ENCODE assay signal across 8 cellular contexts in the genomic region with DNA sequence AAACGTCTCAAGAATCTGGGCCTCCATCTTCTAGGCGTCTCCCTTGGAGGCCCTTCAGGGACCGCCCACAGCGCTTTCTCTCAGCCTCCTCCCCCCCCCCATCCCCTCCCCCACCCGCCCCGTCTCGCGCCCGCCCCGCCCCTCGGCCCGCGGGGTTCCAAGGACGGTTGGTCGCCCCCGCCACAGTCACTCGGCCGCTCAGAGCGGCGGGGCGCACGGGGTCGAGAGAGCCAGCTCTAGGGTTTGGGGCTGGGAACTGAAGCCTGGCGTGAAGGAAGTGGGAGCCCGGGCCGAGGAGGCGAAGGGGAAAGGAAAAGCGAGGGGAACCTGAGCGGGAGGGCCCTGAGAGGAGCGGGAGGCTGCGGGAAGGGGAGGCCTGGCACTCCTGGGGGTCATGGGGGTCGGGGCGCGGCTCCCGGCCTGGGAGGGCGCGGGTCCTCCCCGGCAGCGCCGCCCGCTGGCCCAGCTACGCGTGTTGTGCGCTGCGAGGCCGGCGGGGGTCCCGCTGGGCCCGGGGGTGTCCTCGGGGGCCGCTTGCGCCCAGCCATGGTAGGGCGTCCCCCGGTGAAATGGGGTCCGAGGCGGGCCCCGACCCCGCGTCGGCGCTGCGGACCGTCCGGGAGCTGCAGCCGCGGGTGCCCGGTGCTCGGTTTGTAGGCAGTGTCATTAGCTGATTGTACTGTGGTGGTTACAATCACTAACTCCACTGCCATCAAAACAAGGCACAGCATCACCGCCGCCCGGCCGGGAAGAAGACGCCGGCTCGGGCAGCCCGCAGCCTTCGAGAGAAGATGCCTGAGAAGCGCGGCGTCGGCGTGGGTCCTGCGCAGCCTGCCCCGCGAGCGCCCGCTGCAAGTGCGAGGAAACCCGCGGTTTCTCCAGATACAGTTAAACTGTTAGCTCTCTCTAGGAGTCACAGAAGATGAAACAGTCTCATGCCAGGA. TPM values are rescaled to one million over a fixed set of nuclear protein-coding genes. Genes with fewer than 3 reads are reported as not detected.
DNase-seq lines count a peak whose midpoint lies in the region; ATAC-seq, FAIRE-seq and TF ChIP-seq lines count a peak whose summit lies in the region.

A gene (minus strand): TSS at position 91 of the 944 bp plus-strand sequence. CDS start 13,610 bp downstream, outside the sequence.

- no peaks in the 10 kb centered on the region for H3K36me3 Mint-ChIP-seq in T-helper 2 cell treated with Interferon-gamma antibody and Interleukin-4, amounts not matched to agents 5 μg/mL and 100 μg/mL, for 36 hours (ENCODE audit: low read depth)
- H3K36me3 Mint-ChIP-seq in naive thymus-derived CD8-positive, alpha-beta T cell: no peaks in the 10 kb centered on the region

- H3K27ac Mint-ChIP-seq in T-helper 2 cell treated with Interferon-gamma antibody and Interleukin-4, amounts not matched to agents 5 μg/mL and 100 μg/mL, for 36 hours: no peak within 1 kb of the TSS
- peak within 1 kb of the TSS in 1 of 10 donors; percentile 43 for H3K27ac Mint-ChIP-seq in naive thymus-derived CD8-positive, alpha-beta T cell

- no peak within 1 kb of the TSS for H3K27ac ChIP-seq in endothelial cell of umbilical vein (ENCODE audit: insufficient read depth, low read depth, low read length)

- TF ChIP-seq POLR2A in endothelial cell of umbilical vein (IDR thresholded peaks at IDR 0.05; ENCODE audit: low read depth, low read length): no peak

- H3K9me3 Mint-ChIP-seq in T-helper 2 cell treated with Interferon-gamma antibody and Interleukin-4, amounts not matched to agents 5 μg/mL and 100 μg/mL, for 36 hours: no peaks in the 10 kb centered on the region
- no peaks in the 10 kb centered on the region for H3K9me3 Mint-ChIP-seq in naive thymus-derived CD8-positive, alpha-beta T cell

- peaks cover 4% of the 10 kb centered on the region for H3K4me1 ChIP-seq in endothelial cell of umbilical vein (ENCODE audit: control insufficient read depth, extremely low read depth, insufficient read depth, low read length)

- peak within 1 kb of the TSS; percentile 63 for H3K4me3 Mint-ChIP-seq in T-helper 2 cell treated with Interferon-gamma antibody and Interleukin-4, amounts not matched to agents 5 μg/mL and 100 μg/mL, for 36 hours
- peak within 1 kb of the TSS; percentile 64 to 86 (median 74) for H3K4me3 Mint-ChIP-seq in naive thymus-derived CD8-positive, alpha-beta T cell

- POLR2A ChIA-PET in endothelial cell of umbilical vein (lab: Charles Lee): no interaction called here
- POLR2A ChIA-PET in naive thymus-derived CD8-positive, alpha-beta T cell (lab: Charles Lee): no interaction called here

- FAIRE-seq in endothelial cell of umbilical vein (lab: Jason Lieb, UNC): no peak

- peaks cover 50% of the 10 kb centered on the region for H3K27me3 Mint-ChIP-seq in T-helper 2 cell treated with Interferon-gamma antibody and Interleukin-4, amounts not matched to agents 5 μg/mL and 100 μg/mL, for 36 hours (ENCODE audit: low read depth)
- H3K27me3 Mint-ChIP-seq in naive thymus-derived CD8-positive, alpha-beta T cell: peaks cover 12 to 48% (median 38%) of the 10 kb centered on the region in 5 donors

- peak in 1 of 2 donors; percentile 5 for TF ChIP-seq CTCF in endothelial cell of umbilical vein (IDR thresholded peaks at IDR 0.05; ENCODE audit: extremely low read depth in 1 of 2, insufficient read depth in 1 of 2, low read depth in 1 of 2, low read length in 2 of 2)

- no peak within 1 kb of the TSS for H3K9ac ChIP-seq in endothelial cell of umbilical vein (replicated peaks; ENCODE audit: extremely low read depth, insufficient read depth, low read length)

- H3K4me1 Mint-ChIP-seq in T-helper 2 cell treated with Interferon-gamma antibody and Interleukin-4, amounts not matched to agents 5 μg/mL and 100 μg/mL, for 36 hours (ENCODE audit: low read depth): peaks cover 5% of the 10 kb centered on the region
- H3K4me1 Mint-ChIP-seq in naive thymus-derived CD8-positive, alpha-beta T cell: peaks cover 0 to 17% (median 11%) of the 10 kb centered on the region in 4 donors

- H3K9me3 ChIP-seq in endothelial cell of umbilical vein (replicated peaks; ENCODE audit: control insufficient read depth, insufficient read depth, low read length): no peaks in the 10 kb centered on the region

- no peaks in the 10 kb centered on the region for H3K36me3 ChIP-seq in endothelial cell of umbilical vein (ENCODE audit: control insufficient read depth in 2 of 2, extremely low read depth in 1 of 2, insufficient read depth in 2 of 2, low read length in 2 of 2)

- no TSS peak for BruUV-seq in endothelial cell of umbilical vein (replicated peaks; lab: Mats Ljungman, UMichigan)

- dilution Hi-C loops in endothelial cell of umbilical vein (cut with MboI; ENCODE audit: extremely low pct_ligation_motif_present, low sequenced_read_pairs): no loop called here

- peak; percentile 12 to 43 for DNase-seq in NCI-H2081 (lab: John Stamatoyannopoulos, UW)
- no peak for DNase-seq in NCI-H2081 treated with DMSO at 0.1 percent for 48 hours (lab: John Stamatoyannopoulos, UW)
- peak; percentile 21 for DNase-seq in T-helper 2 cell treated with Interferon-gamma antibody and Interleukin-4, amounts not matched to agents 5 μg/mL and 100 μg/mL, for 36 hours (ENCODE audit: low spot score)
- DNase-seq in endothelial cell of umbilical vein (ENCODE audit: low read depth, low spot score): no peak
- DNase-seq in naive thymus-derived CD8-positive, alpha-beta T cell: peak in 7 of 10 donors; percentile 3 to 65 (median 25)
- no peak for DNase-seq in HT-29 (ENCODE audit: low spot score)

- peaks cover 23 to 44% of the 10 kb centered on the region in 2 experiments for H3K27me3 ChIP-seq in endothelial cell of umbilical vein (ENCODE audit: control insufficient read depth in 2 of 2, insufficient read depth in 2 of 2, low read length in 2 of 2)

- intact Hi-C loops in endothelial cell of umbilical vein (cut with micrococcal nuclease): no loop called here

- peak; percentile 77 to 78 for ATAC-seq in naive thymus-derived CD8-positive, alpha-beta T cell
- ATAC-seq in HG03521 (IDR thresholded peaks at IDR 0.05; ENCODE audit: unreplicated experiment): no peak
- ATAC-seq in HG02678 (IDR thresholded peaks at IDR 0.05; ENCODE audit: unreplicated experiment): no peak

- H4K20me1 ChIP-seq in endothelial cell of umbilical vein (replicated peaks; ENCODE audit: control insufficient read depth, extremely low read depth, insufficient read depth, low read length): no peaks in the 10 kb centered on the region

- no peaks in the 10 kb centered on the region for H3K79me2 ChIP-seq in endothelial cell of umbilical vein (ENCODE audit: control insufficient read depth, insufficient read depth, low read length)

- peak within 1 kb of the TSS in 1 of 3 experiments; percentile 25 for H3K4me3 ChIP-seq in endothelial cell of umbilical vein (replicated peaks in 1 of 3; ENCODE audit: insufficient read depth in 1 of 3, low read depth in 1 of 3, low read length in 3 of 3)

- peak within 1 kb of the TSS; percentile 27 for H3K4me2 ChIP-seq in endothelial cell of umbilical vein (ENCODE audit: insufficient read depth, low read length)

- H3K9me1 ChIP-seq in endothelial cell of umbilical vein (replicated peaks; ENCODE audit: control insufficient read depth, extremely low read depth, insufficient read depth, low read length): no peaks in the 10 kb centered on the region

- CTCF ChIA-PET in endothelial cell of umbilical vein (lab: Charles Lee): interaction anchor here (0.8 to 1.5 kb wide), 4 partner anchors 16 to 84 kb away, joined by 3 to 5 read pairs (median 4); no protein-coding TSS in a partner anchor

- peak within 1 kb of the TSS; percentile 50 for H2AFZ ChIP-seq in endothelial cell of umbilical vein (ENCODE audit: low read depth, low read length)

TF ChIP-seq in endothelial cell of umbilical vein, 7 proteins besides CTCF, POLR2A, EP300 and RAD21:
- TF ChIP-seq POLR2AphosphoS5 (IDR thresholded peaks at IDR 0.05; ENCODE audit: insufficient read depth, low read depth, low read length) (no peak), EZH2 (IDR thresholded peaks at IDR 0.05; ENCODE audit: borderline replicate concordance, low read depth, low read length, severe bottlenecking) (peak; percentile 94), GATA2 (IDR thresholded peaks at IDR 0.05; ENCODE audit: insufficient read depth, insufficient read length, low read depth, low read length) (no peak)
TF ChIP-seq in endothelial cell of umbilical vein: peak in this region for 1.

RNA-seq across cellular contexts. Expression of the gene that starts here (rescaled TPM):
- total RNA-seq in endothelial cell of umbilical vein: not detected in 2 replicates
- polyA plus RNA-seq in endothelial cell of umbilical vein: not detected in 2 replicates
- not detected in 2 replicates for polyA plus RNA-seq in endothelial cell of umbilical vein (2011; cell fraction: cytosol; rRNA removed)
- not detected in 2 replicates for polyA plus RNA-seq in endothelial cell of umbilical vein (2011; cell fraction: nucleus; rRNA removed)
- polyA plus RNA-seq in endothelial cell of umbilical vein (2012): not detected in 2 replicates
- polyA minus RNA-seq in endothelial cell of umbilical vein: not detected in 2 replicates
- polyA minus RNA-seq in endothelial cell of umbilical vein (2011; cell fraction: cytosol; rRNA and poly(A)+ RNA removed): not detected
- not detected in 2 replicates for polyA minus RNA-seq in endothelial cell of umbilical vein (2011; cell fraction: nucleus; rRNA and poly(A)+ RNA removed)
- not detected for total RNA-seq in naive thymus-derived CD8-positive, alpha-beta T cell
- not detected for polyA plus RNA-seq in naive thymus-derived CD8-positive, alpha-beta T cell
- not detected in 2 replicates for total RNA-seq in HT-29 (2014; rRNA removed; shearing (Covaris generic))

Comparison
In these comparisons a context has a peak if more than half of its experiments do, and no peak if none do; other contexts are left out.
1. DNase-seq: peak in NCI-H2081 (2 of 2) and T-helper 2 cell treated with Interferon-gamma antibody and Interleukin-4, amounts not matched to agents 5 μg/mL and 100 μg/mL, for 36 hours (single experiment); none in NCI-H2081 treated with DMSO at 0.1 percent for 48 hours (single experiment), endothelial cell of umbilical vein (single experiment) and HT-29 (single experiment).
2. Peak in DNase-seq and ATAC-seq in naive thymus-derived CD8-positive, alpha-beta T cell; RNA of the gene not detected or under 1 TPM.